26 cellular contexts compared by ENCODE assay signal in genomic region chr7:5708271-5708670, GRCh38.
DNase-seq lines count a peak whose midpoint lies in the region; ATAC-seq lines count a peak whose summit lies in the region.
"Had no signal": no experiment of that assay in that cellular context is flagged by ENCODE, and none has a peak within 500 bp of the region (broad histone marks: within the 10 kb centered on the region; RNA-seq: fewer than 3 reads in every experiment).

No MANE protein-coding gene starts in this region.

- H3K27me3 Mint-ChIP-seq in activated T-cell treated with anti-CD3 and anti-CD28 coated beads, Interleukin-2, amount 50 U/mL, for 4 hours (ENCODE audit: low read depth), result no peaks in the 10 kb centered on the region
- H3K27me3 Mint-ChIP-seq in activated naive CD8-positive, alpha-beta T cell, result no peaks in the 10 kb centered on the region
- H3K27me3 Mint-ChIP-seq in stimulated activated memory B cell treated with anti-CD40 and anti-IgM and Interleukin-4, amounts not matched to agents 10 μg/mL and 1 μg/mL and 100 μg/mL, for 72 hours, result no peaks in the 10 kb centered on the region
- H3K27me3 Mint-ChIP-seq: B cell; effector memory CD8-positive, alpha-beta T cell; natural killer cell treated with Interleukin-12 subunit alpha and Interleukin-12 subunit beta and Interleukin-15 and Interleukin-18, amount 100 ng/mL, for 72 hours had no signal

- H3K27ac Mint-ChIP-seq in activated naive CD8-positive, alpha-beta T cell, result peak overlapping the region; percentile 50
- H3K27ac Mint-ChIP-seq in stimulated activated memory B cell treated with anti-CD40 and anti-IgM and Interleukin-4, amounts not matched to agents 10 μg/mL and 1 μg/mL and 100 μg/mL, for 72 hours, result peak overlapping the region; percentile 55
- H3K27ac Mint-ChIP-seq: natural killer cell treated with Interleukin-12 subunit alpha and Interleukin-12 subunit beta and Interleukin-15 and Interleukin-18, amount 100 ng/mL, for 72 hours; T-helper 1 cell treated with Interleukin-12 subunit alpha and Interleukin-12 subunit beta and Interleukin-4 antibody, amounts not matched to agents 30 μg/mL and 1 μg/mL, for 36 hours had no signal

- peaks cover 44% of the 10 kb centered on the region for H3K36me3 Mint-ChIP-seq in activated T-cell treated with anti-CD3 and anti-CD28 coated beads, Interleukin-2, amount 50 U/mL, for 4 hours (ENCODE audit: insufficient read depth)
- peaks cover 5% of the 10 kb centered on the region for H3K36me3 Mint-ChIP-seq in activated naive CD8-positive, alpha-beta T cell
- H3K36me3 Mint-ChIP-seq in stimulated activated memory B cell treated with anti-CD40 and anti-IgM and Interleukin-4, amounts not matched to agents 10 μg/mL and 1 μg/mL and 100 μg/mL, for 72 hours, result peaks cover 63% of the 10 kb centered on the region

- peak; percentile 41 to 63 for ATAC-seq in activated T-cell treated with anti-CD3 and anti-CD28 coated beads, Interleukin-2, amount 50 U/mL, for 4 hours
- ATAC-seq in GM19395 (IDR thresholded peaks at IDR 0.05; ENCODE audit: unreplicated experiment) (peak; percentile 62), GM18519 (IDR thresholded peaks at IDR 0.05; ENCODE audit: low FRiP score, unreplicated experiment) (no peak)
- ATAC-seq in stimulated activated memory B cell treated with anti-CD40 and anti-IgM and Interleukin-4, amounts not matched to agents 10 μg/mL and 1 μg/mL and 100 μg/mL, for 72 hours, result no peak
- ATAC-seq: effector memory CD8-positive, alpha-beta T cell; natural killer cell treated with Interleukin-12 subunit alpha and Interleukin-12 subunit beta and Interleukin-15 and Interleukin-18, amount 100 ng/mL, for 72 hours had no signal

- H3K9me3 Mint-ChIP-seq in activated T-cell treated with anti-CD3 and anti-CD28 coated beads, Interleukin-2, amount 50 U/mL, for 4 hours, result no peaks in the 10 kb centered on the region
- no peaks in the 10 kb centered on the region for H3K9me3 Mint-ChIP-seq in activated naive CD8-positive, alpha-beta T cell (ENCODE audit: low read depth)
- H3K9me3 Mint-ChIP-seq in stimulated activated memory B cell treated with anti-CD40 and anti-IgM and Interleukin-4, amounts not matched to agents 10 μg/mL and 1 μg/mL and 100 μg/mL, for 72 hours, result no peaks in the 10 kb centered on the region
- H3K9me3 Mint-ChIP-seq: effector memory CD8-positive, alpha-beta T cell; natural killer cell treated with Interleukin-12 subunit alpha and Interleukin-12 subunit beta and Interleukin-15 and Interleukin-18, amount 100 ng/mL, for 72 hours; T-helper 1 cell treated with Interleukin-12 subunit alpha and Interleukin-12 subunit beta and Interleukin-4 antibody, amounts not matched to agents 30 μg/mL and 1 μg/mL, for 36 hours had no signal

- H3K4me3 Mint-ChIP-seq in activated T-cell treated with anti-CD3 and anti-CD28 coated beads, Interleukin-2, amount 50 U/mL, for 4 hours, result no peak overlapping the region
- no peak overlapping the region for H3K4me3 Mint-ChIP-seq in activated naive CD8-positive, alpha-beta T cell
- H3K4me3 Mint-ChIP-seq in stimulated activated memory B cell treated with anti-CD40 and anti-IgM and Interleukin-4, amounts not matched to agents 10 μg/mL and 1 μg/mL and 100 μg/mL, for 72 hours, result no peak overlapping the region
- H3K4me3 Mint-ChIP-seq: B cell; effector memory CD8-positive, alpha-beta T cell; natural killer cell treated with Interleukin-12 subunit alpha and Interleukin-12 subunit beta and Interleukin-15 and Interleukin-18, amount 100 ng/mL, for 72 hours; T-helper 1 cell treated with Interleukin-12 subunit alpha and Interleukin-12 subunit beta and Interleukin-4 antibody, amounts not matched to agents 30 μg/mL and 1 μg/mL, for 36 hours had no signal

- peaks cover 22% of the 10 kb centered on the region for H3K4me1 Mint-ChIP-seq in activated T-cell treated with anti-CD3 and anti-CD28 coated beads, Interleukin-2, amount 50 U/mL, for 4 hours (ENCODE audit: low read depth)
- H3K4me1 Mint-ChIP-seq in activated naive CD8-positive, alpha-beta T cell (ENCODE audit: low read depth), result peaks cover 33% of the 10 kb centered on the region
- H3K4me1 Mint-ChIP-seq in stimulated activated memory B cell treated with anti-CD40 and anti-IgM and Interleukin-4, amounts not matched to agents 10 μg/mL and 1 μg/mL and 100 μg/mL, for 72 hours, result peaks cover 14% of the 10 kb centered on the region

- no peak for DNase-seq in activated T-cell treated with anti-CD3 and anti-CD28 coated beads, Interleukin-2, amount 50 U/mL, for 4 hours
- DNase-seq in activated T-cell treated with anti-CD3 and anti-CD28 coated beads for 4 hours, result no peak
- DNase-seq in NOMO-1 (lab: John Stamatoyannopoulos, UW; ENCODE audit: unreplicated experiment in 2 of 2), result no peak
- no peak for DNase-seq in stimulated activated CD4-positive, alpha-beta T cell treated with anti-CD3 and anti-CD28 coated beads, Interleukin-4, amount 100 ng/mL, for 24 hours
- DNase-seq: activated CD4-positive, CD25-positive, alpha-beta regulatory T cell treated with anti-CD3 and anti-CD28 coated beads, Interleukin-2, amount 50 U/mL, for 72 hours; activated CD8-positive, alpha-beta memory T cell treated with anti-CD3 and anti-CD28 coated beads for 24 hours; central memory CD4-positive, alpha-beta T cell; DMS 273 treated with DMSO at 0.1 percent for 48 hours; effector memory CD8-positive, alpha-beta T cell; EL; mammary epithelial cell; NCI-H1930; NCI-H226; NCI-H526 treated with DMSO at 0.1 percent for 48 hours; NK-92 treated with Interleukin-12 subunit alpha and Interleukin-12 subunit beta, amount 100 ng/mL, for 24 hours; PC-9; stimulated activated CD4-positive, alpha-beta T cell treated with anti-CD3 and anti-CD28 coated beads, Interleukin-15, amount 100 ng/mL, for 24 hours; stimulated activated naive CD4-positive, alpha-beta T cell; thyroid gland had no signal

Comparison
In these comparisons a context has a peak if more than half of its experiments do, and no peak if none do; other contexts are left out.
1. ATAC-seq: peak in activated T-cell treated with anti-CD3 and anti-CD28 coated beads, Interleukin-2, amount 50 U/mL, for 4 hours (2 of 2) and GM19395 (single experiment); none in stimulated activated memory B cell treated with anti-CD40 and anti-IgM and Interleukin-4, amounts not matched to agents 10 μg/mL and 1 μg/mL and 100 μg/mL, for 72 hours (single experiment) and GM18519 (single experiment).